Comparison of ENCODE assay signal across 12 cellular contexts in the genomic region with DNA sequence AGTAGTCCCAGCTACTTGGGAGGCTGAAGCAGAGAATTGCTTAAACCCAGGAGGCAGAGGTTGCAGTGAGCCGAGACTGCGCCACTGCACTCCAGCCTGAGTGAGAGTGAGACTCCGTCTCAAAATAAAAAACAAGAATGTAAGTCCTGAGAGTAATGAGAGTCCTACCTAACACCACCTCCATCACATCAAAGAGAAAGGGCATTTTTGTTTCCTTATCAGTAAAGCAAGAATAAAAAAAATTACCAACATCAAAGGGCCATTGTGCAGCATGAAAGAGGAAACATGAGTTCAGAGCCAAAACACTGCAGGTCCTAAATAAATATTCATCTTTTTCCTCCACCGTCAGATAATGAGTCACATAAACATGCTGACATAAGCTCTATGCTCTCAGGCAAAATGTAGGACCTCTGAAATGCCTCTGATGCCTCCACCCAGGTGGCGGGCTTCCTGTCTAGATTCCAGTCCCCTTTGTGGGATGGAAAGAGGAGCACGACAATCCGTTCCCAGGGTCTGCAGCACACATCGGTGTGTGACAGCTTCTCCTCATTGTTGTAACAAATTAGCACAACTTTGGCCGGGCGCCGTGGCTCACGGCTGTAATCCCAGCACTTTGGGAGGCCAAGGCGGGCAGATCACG. TPM values are rescaled to one million over a fixed set of nuclear protein-coding genes. Genes with fewer than 3 reads are reported as not detected.
DNase-seq lines count a peak whose midpoint lies in the region; ATAC-seq and TF ChIP-seq lines count a peak whose summit lies in the region.
"Had no signal": no experiment of that assay in that cellular context is flagged by ENCODE, and none has a peak within 500 bp of the region (broad histone marks: within the 10 kb centered on the region; RNA-seq: fewer than 3 reads in every experiment).

No MANE protein-coding gene starts in this region.

- H3K36me3 ChIP-seq in SK-N-SH (replicated peaks in 1 of 2; ENCODE audit: control insufficient read depth in 1 of 2, insufficient read depth in 2 of 2, low read length in 1 of 2) (no peaks in the 10 kb centered on the region), thyroid gland (no peaks in the 10 kb centered on the region)
- H3K36me3 ChIP-seq: gastrocnemius medialis had no signal

- peaks cover 10% of the 10 kb centered on the region for H3K27me3 Mint-ChIP-seq in CD4-positive, alpha-beta T cell

- H3K4me3 ChIP-seq in SK-N-SH (ENCODE audit: low read depth in 2 of 2, low read length in 1 of 2) (no peak overlapping the region), astrocyte of the cerebellum (ENCODE audit: low read depth, low read length) (no peak overlapping the region), thyroid gland (replicated peaks in 1 of 3) (no peak overlapping the region)
- H3K4me3 ChIP-seq: gastrocnemius medialis had no signal

- WGBS in SK-N-SH (ENCODE audit: low lambda C conversion rate) = 80% methylated on average over 14 of the region's 14 CpGs
- WGBS in thyroid gland, 2 donors = 64 to 86% methylated on average over 13 of the region's 14 CpGs

- H3K79me2 ChIP-seq in SK-N-SH (ENCODE audit: insufficient read depth) = peaks cover 7% of the 10 kb centered on the region; the same call in 1 of the 2 replicates

- no peak for TF ChIP-seq CTCF in SK-N-SH (IDR thresholded peaks at IDR 0.05)
- TF ChIP-seq CTCF in astrocyte of the cerebellum (IDR thresholded peaks at IDR 0.05; ENCODE audit: low read depth, low read length, missing control alignments) = no peak
- TF ChIP-seq CTCF in thyroid gland (IDR thresholded peaks at IDR 0.05) = no peak
- no peak for TF ChIP-seq CTCF in CD4-positive, alpha-beta T cell (IDR thresholded peaks at IDR 0.05)

- no peak for TF ChIP-seq RAD21 in SK-N-SH (IDR thresholded peaks at IDR 0.05; ENCODE audit: low read length)

- H3K9ac ChIP-seq in SK-N-SH = no peak overlapping the region

- POLR2A ChIA-PET in SK-N-SH (lab: Yijun Ruan, JAX) = no interaction called here
- POLR2A ChIA-PET in CD4-positive, alpha-beta T cell (lab: Charles Lee) = no interaction called here

- H3K4me2 ChIP-seq in SK-N-SH = no peak overlapping the region

- no peaks in the 10 kb centered on the region for H3K36me3 Mint-ChIP-seq in CD4-positive, alpha-beta T cell (ENCODE audit: low read depth)

- no peaks in the 10 kb centered on the region for H3K9me3 Mint-ChIP-seq in CD4-positive, alpha-beta T cell

- H3K4me1 Mint-ChIP-seq in CD4-positive, alpha-beta T cell (ENCODE audit: low read depth) = no peaks in the 10 kb centered on the region

- no peaks in the 10 kb centered on the region for H4K20me1 ChIP-seq in SK-N-SH (ENCODE audit: insufficient read depth)

- H3K9me3 ChIP-seq in SK-N-SH = no peaks in the 10 kb centered on the region
- no peaks in the 10 kb centered on the region for H3K9me3 ChIP-seq in thyroid gland
- no peaks in the 10 kb centered on the region for H3K9me3 ChIP-seq in CD4-positive, alpha-beta T cell (ENCODE audit: control insufficient read depth, low read length)
- H3K9me3 ChIP-seq: gastrocnemius medialis had no signal

- H2AFZ ChIP-seq in SK-N-SH (ENCODE audit: low read depth) = no peak overlapping the region

- no peak overlapping the region for H3K4me3 Mint-ChIP-seq in CD4-positive, alpha-beta T cell

- H3K27me3 ChIP-seq in SK-N-SH (ENCODE audit: insufficient read depth) = no peaks in the 10 kb centered on the region
- H3K27me3 ChIP-seq in thyroid gland = no peaks in the 10 kb centered on the region
- peaks cover 4% of the 10 kb centered on the region for H3K27me3 ChIP-seq in CD4-positive, alpha-beta T cell (ENCODE audit: control insufficient read depth, insufficient read depth, low read length)
- H3K27me3 ChIP-seq: gastrocnemius medialis had no signal

- H3K9me2 ChIP-seq in SK-N-SH = no peaks in the 10 kb centered on the region

- H3F3A ChIP-seq in SK-N-SH (replicated peaks; ENCODE audit: insufficient read depth) = peaks cover 8% of the 10 kb centered on the region

- no peak for ATAC-seq in SK-N-SH treated with all-trans-retinoic acid at 6 μM for 48 hours
- ATAC-seq in CD4-positive, alpha-beta T cell (ENCODE audit: poor library complexity) = no peak
- no peak for ATAC-seq in HG03439 (IDR thresholded peaks at IDR 0.05; ENCODE audit: unreplicated experiment)
- ATAC-seq: gastrocnemius medialis had no signal

- no peak for TF ChIP-seq POLR2A in thyroid gland (IDR thresholded peaks at IDR 0.05)

- H3K27ac ChIP-seq in SK-N-SH (ENCODE audit: low read depth in 2 of 2, low read length in 1 of 2) (no peak overlapping the region), thyroid gland (peak overlapping the region in 1 of 3 donors; percentile 16)
- H3K27ac ChIP-seq in CD4-positive, alpha-beta T cell (ENCODE audit: low read depth, low read length) = no peak overlapping the region
- H3K27ac ChIP-seq: gastrocnemius medialis had no signal

- H3K27ac Mint-ChIP-seq in CD4-positive, alpha-beta T cell = no peak overlapping the region

- TF ChIP-seq EP300 in SK-N-SH (IDR thresholded peaks at IDR 0.05; ENCODE audit: borderline replicate concordance in 1 of 2, low read depth in 1 of 2, low read length in 1 of 2) = no peak

- CTCF ChIA-PET in SK-N-SH (lab: Yijun Ruan, JAX) = interaction anchor here (1.3 kb wide), 1 partner anchor 39 kb away, joined by 5 read pairs; no protein-coding TSS in a partner anchor
- CTCF ChIA-PET in CD4-positive, alpha-beta T cell (lab: Charles Lee) = no interaction called here

- intact Hi-C loops in thyroid gland (cut with DNase I) = no loop called here
- intact Hi-C loops in CD4-positive, alpha-beta T cell (cut with DNase I, micrococcal nuclease) = no loop called here

- in situ Hi-C loops in astrocyte of the cerebellum (cut with HindIII; ENCODE audit: low sequenced_read_pairs) = no loop called here

- DNase-seq in SK-N-SH (no peak), astrocyte of the cerebellum (ENCODE audit: low read depth) (peak; percentile 80), iPS DF 19.7 (ENCODE audit: low read depth, low spot score) (peak; percentile 20), thyroid gland (no peak), GM03348 (ENCODE audit: low spot score) (no peak)
- DNase-seq in CD4-positive, alpha-beta T cell = no peak
- DNase-seq: gastrocnemius medialis, mammary epithelial cell, NCI-H1105, SHP77 had no signal

- H3K4me1 ChIP-seq in SK-N-SH (ENCODE audit: control insufficient read depth in 1 of 2, insufficient read depth in 2 of 2, low read depth in 1 of 2, low read length in 1 of 2) (peaks cover 0 to 8% of the 10 kb centered on the region in 2 experiments; a peak in 1 of 4 replicates), thyroid gland (peaks cover 8 to 18% of the 10 kb centered on the region in 2 donors)
- H3K4me1 ChIP-seq: gastrocnemius medialis had no signal

TF ChIP-seq in SK-N-SH, 30 proteins besides CTCF, POLR2A, EP300 and RAD21:
- 0 out of 2 replicates have a peak, but pooled peaks have one; percentile 3 for TF ChIP-seq FOSL2 (IDR thresholded peaks at IDR 0.05; ENCODE audit: borderline replicate concordance, low read depth)
- no peak for TF ChIP-seq RCOR1 (IDR thresholded peaks at IDR 0.05; ENCODE audit: low read length)
- TF ChIP-seq, protein P1, sequence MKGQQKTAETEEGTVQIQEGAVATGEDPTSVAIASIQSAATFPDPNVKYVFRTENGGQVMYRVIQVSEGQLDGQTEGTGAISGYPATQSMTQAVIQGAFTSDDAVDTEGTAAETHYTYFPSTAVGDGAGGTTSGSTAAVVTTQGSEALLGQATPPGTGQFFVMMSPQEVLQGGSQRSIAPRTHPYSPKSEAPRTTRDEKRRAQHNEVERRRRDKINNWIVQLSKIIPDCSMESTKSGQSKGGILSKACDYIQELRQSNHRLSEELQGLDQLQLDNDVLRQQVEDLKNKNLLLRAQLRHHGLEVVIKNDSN (IDR thresholded peaks at IDR 0.05; ENCODE audit: borderline replicate concordance, low read depth) = no peak

TF ChIP-seq in SK-N-SH treated with all-trans-retinoic acid at 6 μM for 48 hours, 23 proteins besides CTCF, POLR2A, EP300 and RAD21:
- no peak for TF ChIP-seq RARB (CRISPR knock-in tag; IDR thresholded peaks at IDR 0.05)
- TF ChIP-seq, protein P2, sequence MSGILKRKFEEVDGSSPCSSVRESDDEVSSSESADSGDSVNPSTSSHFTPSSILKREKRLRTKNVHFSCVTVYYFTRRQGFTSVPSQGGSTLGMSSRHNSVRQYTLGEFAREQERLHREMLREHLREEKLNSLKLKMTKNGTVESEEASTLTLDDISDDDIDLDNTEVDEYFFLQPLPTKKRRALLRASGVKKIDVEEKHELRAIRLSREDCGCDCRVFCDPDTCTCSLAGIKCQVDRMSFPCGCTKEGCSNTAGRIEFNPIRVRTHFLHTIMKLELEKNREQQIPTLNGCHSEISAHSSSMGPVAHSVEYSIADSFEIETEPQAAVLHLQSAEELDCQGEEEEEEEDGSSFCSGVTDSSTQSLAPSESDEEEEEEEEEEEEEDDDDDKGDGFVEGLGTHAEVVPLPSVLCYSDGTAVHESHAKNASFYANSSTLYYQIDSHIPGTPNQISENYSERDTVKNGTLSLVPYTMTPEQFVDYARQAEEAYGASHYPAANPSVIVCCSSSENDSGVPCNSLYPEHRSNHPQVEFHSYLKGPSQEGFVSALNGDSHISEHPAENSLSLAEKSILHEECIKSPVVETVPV (CRISPR knock-in tag; IDR thresholded peaks at IDR 0.05) = no peak

RNA-seq across cellular contexts. Expression of a gene that starts 7.2 kb away (rescaled TPM):
- polyA plus RNA-seq in SK-N-SH (2012; rRNA removed) = 11.0 and 12.7 TPM in 2 replicates
- 8.1 and 11.0 TPM in 2 replicates for polyA plus RNA-seq in SK-N-SH (2012; cell fraction: cytosol; rRNA removed)
- 8.0 and 10.3 TPM in 2 replicates for polyA plus RNA-seq in SK-N-SH (2012; cell fraction: nucleus; rRNA removed)
- 10 to 100 TPM; 52.5 to 72.8 (median 61.7) TPM for total RNA-seq in thyroid gland
- under 1 TPM; 0.11 to 0.19 TPM for total RNA-seq in CD4-positive, alpha-beta T cell

RNA-seq across cellular contexts. Expression of a gene that starts 41.3 kb away (rescaled TPM):
- 0.82 and 1.2 TPM in 2 replicates for polyA plus RNA-seq in SK-N-SH (2012; rRNA removed)
- polyA plus RNA-seq in SK-N-SH (2012; cell fraction: cytosol; rRNA removed) = 0.39 and 0.72 TPM in 2 replicates
- 8.7 and 8.9 TPM in 2 replicates for polyA plus RNA-seq in SK-N-SH (2012; cell fraction: nucleus; rRNA removed)
- 10 to 100 TPM in 1 of 4 donors, 1 to 10 TPM in 3; 3.1 to 13.6 (median 6.7) TPM for total RNA-seq in thyroid gland
- total RNA-seq in CD4-positive, alpha-beta T cell = under 1 TPM; 0.05 to 0.08 TPM
- total RNA-seq: gastrocnemius medialis had no signal
- polyA plus RNA-seq: mammary epithelial cell had no signal

Comparison
In these comparisons a context has a peak if more than half of its experiments do, and no peak if none do; other contexts are left out.
1. DNase-seq: peak in astrocyte of the cerebellum (single experiment) and iPS DF 19.7 (single experiment); none in SK-N-SH (single experiment), thyroid gland (0 of 2), CD4-positive, alpha-beta T cell (0 of 10) and GM03348 (single experiment).
2. RNA of a gene that starts 7.2 kb away (total RNA-seq): 52.5 to 72.8 TPM in thyroid gland; 0.11 to 0.19 TPM in CD4-positive, alpha-beta T cell; every median in the first group is over 10 times any median in the second.